ENCODE assay signal across 8 cellular contexts in the genomic region with DNA sequence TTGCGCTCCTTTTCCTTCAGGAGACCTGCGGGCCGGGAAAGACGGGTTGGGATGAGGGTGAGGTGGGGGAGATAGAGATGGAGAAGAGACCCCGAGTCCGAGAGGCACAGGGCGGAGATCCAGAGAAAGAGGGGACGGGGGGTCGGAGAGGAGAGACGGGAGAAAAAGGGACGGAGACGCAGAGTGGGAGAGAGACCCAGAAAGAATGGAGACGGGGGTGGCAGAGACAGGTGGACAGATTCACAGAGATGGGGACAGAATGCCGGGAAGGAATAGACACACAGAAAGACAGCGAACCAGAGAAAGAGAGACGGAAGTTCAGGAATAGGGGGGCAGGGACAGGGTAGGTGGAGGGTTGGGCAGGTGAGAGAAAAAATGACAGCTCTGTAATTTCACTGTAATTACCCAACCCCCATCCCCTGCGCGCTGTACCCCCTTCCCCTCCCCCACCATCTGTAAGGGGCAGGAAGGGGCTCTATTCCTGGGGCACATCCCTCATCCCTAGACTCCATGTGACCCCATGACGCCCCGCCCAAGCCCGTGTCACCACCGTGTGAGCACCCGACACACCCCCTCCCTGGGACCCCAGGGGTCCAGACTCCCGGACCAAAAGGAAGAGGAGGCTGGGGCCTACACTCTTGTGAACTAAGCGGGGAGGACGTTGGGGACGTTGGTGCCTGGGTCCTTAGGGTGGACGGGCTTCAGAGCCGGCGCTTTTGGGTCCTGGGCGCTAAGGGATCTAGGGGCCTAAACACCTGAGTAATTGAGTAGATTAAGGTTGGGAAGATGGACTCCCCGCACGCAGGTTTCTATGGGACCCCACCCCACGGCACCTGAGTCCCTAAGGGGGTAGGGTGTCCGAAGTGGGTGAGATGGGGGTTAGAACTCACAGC. TPM values are rescaled to one million over a fixed set of nuclear protein-coding genes. Genes with fewer than 3 reads are reported as not detected.
A peak's percentile ranks its signal among the peaks of the same experiment; 100 is the strongest.
DNase-seq lines count a peak whose midpoint lies in the region; ATAC-seq and TF ChIP-seq lines count a peak whose summit lies in the region.

No MANE protein-coding gene starts in this region.

- no peak overlapping the region for H3K18ac ChIP-seq in trophoblast cell (ENCODE audit: low read length)

- no peak overlapping the region for H2AK5ac ChIP-seq in trophoblast cell (ENCODE audit: low read length)

- H4K20me1 ChIP-seq in fibroblast of lung (ENCODE audit: control insufficient read depth, extremely low read depth, insufficient read depth, low read length): no peaks in the 10 kb centered on the region

- H3K27me3 Mint-ChIP-seq in activated T-cell treated with anti-CD3 and anti-CD28 coated beads, Interleukin-2, amount 50 U/mL, for 4 hours (ENCODE audit: low read depth): no peaks in the 10 kb centered on the region
- H3K27me3 Mint-ChIP-seq in T-helper 2 cell treated with Interferon-gamma antibody and Interleukin-4, amounts not matched to agents 5 μg/mL and 100 μg/mL, for 36 hours (ENCODE audit: low read depth): no peaks in the 10 kb centered on the region

- no peaks in the 10 kb centered on the region for H3K9me3 ChIP-seq in fibroblast of lung (ENCODE audit: control insufficient read depth, insufficient read depth, low read depth, low read length)
- peaks cover 3% of the 10 kb centered on the region for H3K9me3 ChIP-seq in trophoblast cell (ENCODE audit: insufficient read depth, low read depth, low read length)

- no peak overlapping the region for H2BK120ac ChIP-seq in trophoblast cell (ENCODE audit: insufficient read depth, low read length, poor library complexity)

- no peaks in the 10 kb centered on the region for H3K79me2 ChIP-seq in fibroblast of lung (ENCODE audit: control insufficient read depth, insufficient read depth, low read length)
- no peaks in the 10 kb centered on the region for H3K79me2 ChIP-seq in trophoblast cell (ENCODE audit: control insufficient read depth, insufficient read depth, low read length, poor library complexity)

- H3K79me1 ChIP-seq in trophoblast cell (ENCODE audit: low read length): peaks cover 3% of the 10 kb centered on the region

- H3K27me3 ChIP-seq in fibroblast of lung (ENCODE audit: control insufficient read depth, insufficient read depth, low read length) (no peaks in the 10 kb centered on the region), trophoblast cell (ENCODE audit: insufficient read depth, low read length) (peaks cover 15% of the 10 kb centered on the region)

- H3K27ac Mint-ChIP-seq in T-helper 2 cell treated with Interferon-gamma antibody and Interleukin-4, amounts not matched to agents 5 μg/mL and 100 μg/mL, for 36 hours: peak overlapping the region; percentile 95

- H2AFZ ChIP-seq in fibroblast of lung (ENCODE audit: low read length): no peak overlapping the region
- H2AFZ ChIP-seq in trophoblast cell (ENCODE audit: insufficient read depth, low read length, poor library complexity): peak overlapping the region; percentile 62

- no peak for DNase-seq in activated T-cell treated with anti-CD3 and anti-CD28 coated beads, Interleukin-2, amount 50 U/mL, for 4 hours
- no peak for DNase-seq in activated T-cell treated with anti-CD3 and anti-CD28 coated beads, Interleukin-2, amount 50 U/mL, for 1 hour
- no peak for DNase-seq in T-helper 2 cell treated with Interferon-gamma antibody and Interleukin-4, amounts not matched to agents 5 μg/mL and 100 μg/mL, for 36 hours (ENCODE audit: low spot score)
- DNase-seq in fibroblast of lung (ENCODE audit: low read depth in 2 of 2) (no peak), trophoblast cell (no peak), NCI-H187 (lab: John Stamatoyannopoulos, UW) (no peak), amniotic stem cell (lab: John Stamatoyannopoulos, UW) (no peak)

- H3K9ac ChIP-seq in fibroblast of lung (ENCODE audit: insufficient read depth, low read length) (peak overlapping the region; percentile 42), trophoblast cell (ENCODE audit: low read length) (no peak overlapping the region)

- H3K4me3 Mint-ChIP-seq in activated T-cell treated with anti-CD3 and anti-CD28 coated beads, Interleukin-2, amount 50 U/mL, for 4 hours: peak overlapping the region; percentile 88
- peak overlapping the region; percentile 85 for H3K4me3 Mint-ChIP-seq in T-helper 2 cell treated with Interferon-gamma antibody and Interleukin-4, amounts not matched to agents 5 μg/mL and 100 μg/mL, for 36 hours

- H3K4me1 ChIP-seq in fibroblast of lung (ENCODE audit: control insufficient read depth, extremely low read depth, insufficient read depth, low read length) (peaks cover 37% of the 10 kb centered on the region), trophoblast cell (ENCODE audit: control insufficient read depth in 1 of 2, insufficient read depth in 2 of 2, low read length in 2 of 2) (peaks cover 21 to 32% of the 10 kb centered on the region in 2 experiments)

- H3K36me3 ChIP-seq in fibroblast of lung (ENCODE audit: control insufficient read depth, insufficient read depth, low read length) (no peaks in the 10 kb centered on the region), trophoblast cell (ENCODE audit: control insufficient read depth in 1 of 2, insufficient read depth in 2 of 2, low read length in 2 of 2) (no peaks in the 10 kb centered on the region)

- no peak overlapping the region for H3K27ac ChIP-seq in fibroblast of lung (ENCODE audit: insufficient read depth, low read length)
- H3K27ac ChIP-seq in trophoblast cell (ENCODE audit: low read depth, low read length): no peak overlapping the region

- peaks cover 8% of the 10 kb centered on the region for H3K36me3 Mint-ChIP-seq in activated T-cell treated with anti-CD3 and anti-CD28 coated beads, Interleukin-2, amount 50 U/mL, for 4 hours (ENCODE audit: insufficient read depth)
- H3K36me3 Mint-ChIP-seq in T-helper 2 cell treated with Interferon-gamma antibody and Interleukin-4, amounts not matched to agents 5 μg/mL and 100 μg/mL, for 36 hours (ENCODE audit: low read depth): no peaks in the 10 kb centered on the region

- no peak for TF ChIP-seq CTCF in fibroblast of lung (conservative IDR thresholded peaks at IDR 0.05 in 1 of 2, IDR thresholded peaks at IDR 0.05 in 1 of 2; ENCODE audit: low read depth in 1 of 2, low read length in 2 of 2)

- H3K4me2 ChIP-seq in fibroblast of lung (ENCODE audit: extremely low read depth, insufficient read depth, low read length): peak overlapping the region; percentile 87
- peak overlapping the region; percentile 67 for H3K4me2 ChIP-seq in trophoblast cell (ENCODE audit: low read length)

- H4K12ac ChIP-seq in trophoblast cell (ENCODE audit: low read depth, low read length): no peak overlapping the region

- no peak overlapping the region for H3K23ac ChIP-seq in trophoblast cell (ENCODE audit: low read length)

- no peak overlapping the region for H4K91ac ChIP-seq in trophoblast cell (ENCODE audit: low read depth, low read length)

- ATAC-seq in activated T-cell treated with anti-CD3 and anti-CD28 coated beads, Interleukin-2, amount 50 U/mL, for 4 hours: no peak
- ATAC-seq in GM18858 (IDR thresholded peaks at IDR 0.05; ENCODE audit: unreplicated experiment): no peak

- no CpG with 5 or more reads among the region's 35 CpGs for WGBS in trophoblast cell (ENCODE audit: extremely low coverage, insufficient coverage, insufficient read length)

- peaks cover 56% of the 10 kb centered on the region for H3K4me1 Mint-ChIP-seq in activated T-cell treated with anti-CD3 and anti-CD28 coated beads, Interleukin-2, amount 50 U/mL, for 4 hours (ENCODE audit: low read depth)
- peaks cover 30% of the 10 kb centered on the region for H3K4me1 Mint-ChIP-seq in T-helper 2 cell treated with Interferon-gamma antibody and Interleukin-4, amounts not matched to agents 5 μg/mL and 100 μg/mL, for 36 hours (ENCODE audit: low read depth)

- no peaks in the 10 kb centered on the region for H3K9me3 Mint-ChIP-seq in activated T-cell treated with anti-CD3 and anti-CD28 coated beads, Interleukin-2, amount 50 U/mL, for 4 hours
- peaks cover 5% of the 10 kb centered on the region for H3K9me3 Mint-ChIP-seq in T-helper 2 cell treated with Interferon-gamma antibody and Interleukin-4, amounts not matched to agents 5 μg/mL and 100 μg/mL, for 36 hours

- H3K4me3 ChIP-seq in fibroblast of lung (replicated peaks in 1 of 4; ENCODE audit: control extremely low read depth in 1 of 4, insufficient read depth in 1 of 4, low read depth in 3 of 4, low read length in 4 of 4) (peak overlapping the region; percentile 53 to 76 (median 57)), trophoblast cell (ENCODE audit: low read depth, low read length) (no peak overlapping the region)

- H3K14ac ChIP-seq in trophoblast cell (ENCODE audit: low read length): no peak overlapping the region

- peak overlapping the region; percentile 19 for H4K8ac ChIP-seq in trophoblast cell (ENCODE audit: low read depth, low read length)

- no peak overlapping the region for H3K4ac ChIP-seq in trophoblast cell (ENCODE audit: low read depth, low read length)

- no peak overlapping the region for H2BK12ac ChIP-seq in trophoblast cell (ENCODE audit: low read length)

- H2BK5ac ChIP-seq in trophoblast cell (ENCODE audit: low read depth, low read length, poor library complexity): no peak overlapping the region

RNA-seq across cellular contexts. Expression of a gene that starts 1.0 kb away (rescaled TPM):
- 10 to 100 TPM in 2 of 3 donors, 1 to 10 TPM in 1; 6.7 to 12.3 (median 11.2) TPM for total RNA-seq in activated T-cell treated with anti-CD3 and anti-CD28 coated beads, Interleukin-2, amount 50 U/mL, for 4 hours
- total RNA-seq in fibroblast of lung: 17.2 and 23.6 TPM in 2 replicates
- 3.2 and 4.8 TPM in 2 replicates for polyA plus RNA-seq in fibroblast of lung
- polyA plus RNA-seq in fibroblast of lung (2012): 6.0 and 11.1 TPM in 2 replicates
- polyA minus RNA-seq in fibroblast of lung (ENCODE audit: low replicate concordance): 1.6 and 6.7 TPM in 2 replicates
- 0.90 and 0.94 TPM in 2 replicates for polyA plus RNA-seq in trophoblast cell (2013)

RNA-seq across cellular contexts. Expression of a gene that starts 9.8 kb away (rescaled TPM):
- total RNA-seq in activated T-cell treated with anti-CD3 and anti-CD28 coated beads, Interleukin-2, amount 50 U/mL, for 4 hours: 10 to 100 TPM in 1 of 3 donors, 1 to 10 TPM in 2; 8.8 to 11.6 (median 9.1) TPM
- 2.3 and 4.1 TPM in 2 replicates for total RNA-seq in fibroblast of lung
- polyA plus RNA-seq in fibroblast of lung: 1.5 and 1.7 TPM in 2 replicates
- 10.1 and 11.4 TPM in 2 replicates for polyA plus RNA-seq in fibroblast of lung (2012)
- 1.7 TPM in 1 of 2 replicates, not detected in the other for polyA minus RNA-seq in fibroblast of lung (ENCODE audit: low replicate concordance)
- polyA plus RNA-seq in trophoblast cell (2013): 7.2 TPM in 2 replicates

RNA-seq across cellular contexts. Expression of a gene that starts 16.9 kb away (rescaled TPM):
- 10 to 100 TPM; 39.8 to 43.1 (median 40.6) TPM for total RNA-seq in activated T-cell treated with anti-CD3 and anti-CD28 coated beads, Interleukin-2, amount 50 U/mL, for 4 hours
- 5.1 and 9.6 TPM in 2 replicates for total RNA-seq in fibroblast of lung
- polyA plus RNA-seq in fibroblast of lung: 3.4 and 5.7 TPM in 2 replicates
- 6.5 and 13.9 TPM in 2 replicates for polyA plus RNA-seq in fibroblast of lung (2012)
- 4.5 and 6.4 TPM in 2 replicates for polyA minus RNA-seq in fibroblast of lung (ENCODE audit: low replicate concordance)
- 14.1 and 14.9 TPM in 2 replicates for polyA plus RNA-seq in trophoblast cell (2013)

RNA-seq across cellular contexts. Expression of a gene that starts 17.2 kb away (rescaled TPM):
- 1,000 to 10,000 TPM; 2,406 to 2,595 (median 2,478) TPM for total RNA-seq in activated T-cell treated with anti-CD3 and anti-CD28 coated beads, Interleukin-2, amount 50 U/mL, for 4 hours
- 2,017 and 2,054 TPM in 2 replicates for total RNA-seq in fibroblast of lung
- 1,166 and 1,578 TPM in 2 replicates for polyA plus RNA-seq in fibroblast of lung
- polyA plus RNA-seq in fibroblast of lung (2012): 2,372 and 2,688 TPM in 2 replicates
- polyA minus RNA-seq in fibroblast of lung (ENCODE audit: low replicate concordance): 1,142 and 1,357 TPM in 2 replicates
- 1,727 and 1,729 TPM in 2 replicates for polyA plus RNA-seq in trophoblast cell (2013)

RNA-seq across cellular contexts. Expression of a gene that starts 21.3 kb away (rescaled TPM):
- total RNA-seq in activated T-cell treated with anti-CD3 and anti-CD28 coated beads, Interleukin-2, amount 50 U/mL, for 4 hours: 10 to 100 TPM; 11.3 to 15.7 (median 13.1) TPM
- 0.50 and 1.0 TPM in 2 replicates for total RNA-seq in fibroblast of lung
- polyA plus RNA-seq in fibroblast of lung: not detected in 2 replicates
- not detected in 2 replicates for polyA plus RNA-seq in fibroblast of lung (2012)
- not detected in 2 replicates for polyA minus RNA-seq in fibroblast of lung (ENCODE audit: low replicate concordance)
- polyA plus RNA-seq in trophoblast cell (2013): 0.07 TPM in 2 replicates
